Comparison of ENCODE assay signal across 26 cellular contexts in the genomic region with DNA sequence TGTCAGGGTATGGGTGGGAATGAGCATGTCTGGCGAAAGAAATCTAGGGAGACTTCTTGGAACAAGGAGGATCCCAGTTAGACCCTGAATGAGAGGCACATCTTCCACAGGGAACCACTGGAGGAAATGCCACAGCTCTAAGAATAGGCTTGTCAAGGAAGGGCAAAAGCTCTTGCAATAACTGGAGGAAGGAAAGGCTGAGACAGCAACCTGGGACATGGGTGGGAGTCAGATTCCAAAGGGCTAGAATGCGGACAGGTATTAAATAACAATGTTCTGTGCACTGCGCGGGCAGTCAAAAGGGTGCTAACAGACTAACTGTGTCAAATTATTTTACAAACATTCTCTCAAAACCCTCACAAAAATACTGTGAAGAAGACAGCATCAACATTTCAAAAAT. TPM values are rescaled to one million over a fixed set of nuclear protein-coding genes. Genes with fewer than 3 reads are reported as not detected.
DNase-seq lines count a peak whose midpoint lies in the region; ATAC-seq and TF ChIP-seq lines count a peak whose summit lies in the region.
"Had no signal": no experiment of that assay in that cellular context is flagged by ENCODE, and none has a peak within 500 bp of the region (broad histone marks: within the 10 kb centered on the region; RNA-seq: fewer than 3 reads in every experiment).

No MANE protein-coding gene starts in this region.

- no peaks in the 10 kb centered on the region for H4K20me1 ChIP-seq in mammary epithelial cell (ENCODE audit: insufficient read depth, low read length)

- in situ Hi-C loops in mammary epithelial cell (cut with MboI; ENCODE audit: low sequenced_read_pairs in 2 of 2), result loop anchor here in 1 of 2 donors (25.0 kb wide), 1 partner anchor 249 kb away; no protein-coding TSS in a partner anchor

- no peaks in the 10 kb centered on the region for H3K27me3 ChIP-seq in mammary epithelial cell (ENCODE audit: insufficient read depth, low read length)
- H3K27me3 ChIP-seq in CD8-positive, alpha-beta T cell (ENCODE audit: insufficient read depth, low read length), result no peaks in the 10 kb centered on the region
- H3K27me3 ChIP-seq: adrenal gland, colonic mucosa, SJSA1, upper lobe of right lung had no signal

- H3K4me2 ChIP-seq in mammary epithelial cell (ENCODE audit: insufficient read depth, low read depth, low read length), result no peak overlapping the region
- H3K4me2 ChIP-seq: smooth muscle cell had no signal

- no peak overlapping the region for H3K9ac ChIP-seq in mammary epithelial cell (ENCODE audit: insufficient read depth, low read length)

- peaks cover 21% of the 10 kb centered on the region for H3K36me3 ChIP-seq in mammary epithelial cell (ENCODE audit: insufficient read depth, low read length)
- H3K36me3 ChIP-seq in CD8-positive, alpha-beta T cell (ENCODE audit: insufficient read depth, low read length), result peaks cover 35% of the 10 kb centered on the region

- H3K4me3 Mint-ChIP-seq in MCF 10A (ENCODE audit: unreplicated experiment) (peak overlapping the region; percentile 12), neural crest cell (peak overlapping the region; percentile 41)
- H3K4me3 Mint-ChIP-seq in CD8-positive, alpha-beta T cell, result peak overlapping the region; percentile 3
- H3K4me3 Mint-ChIP-seq: activated B cell treated with CpG ODN at 0.5 μM for 24 hours, B cell had no signal

- H2AFZ ChIP-seq in mammary epithelial cell (ENCODE audit: low read depth, low read length), result no peak overlapping the region

- H3K36me3 Mint-ChIP-seq in MCF 10A (ENCODE audit: insufficient read depth, unreplicated experiment) (peaks cover 47% of the 10 kb centered on the region), neural crest cell (ENCODE audit: low read depth) (peaks cover 43% of the 10 kb centered on the region)
- peaks cover 63% of the 10 kb centered on the region for H3K36me3 Mint-ChIP-seq in CD8-positive, alpha-beta T cell

- H3K4me3 ChIP-seq in mammary epithelial cell (replicated peaks in 1 of 3; ENCODE audit: insufficient read depth in 1 of 3, low read depth in 2 of 3, low read length in 3 of 3), result no peak overlapping the region
- no peak overlapping the region for H3K4me3 ChIP-seq in CD8-positive, alpha-beta T cell (ENCODE audit: low read depth, low read length)
- H3K4me3 ChIP-seq: adrenal gland, colonic mucosa, SJSA1, smooth muscle cell, upper lobe of right lung had no signal

- POLR2A ChIA-PET in MCF 10A (lab: Yijun Ruan, JAX), result interaction anchor here (1.7 kb wide), 1 partner anchor 79 kb away, joined by 6 read pairs; no protein-coding TSS in a partner anchor
- POLR2A ChIA-PET in CD8-positive, alpha-beta T cell (lab: Charles Lee), result no interaction called here

- intact Hi-C loops in MCF 10A (cut with micrococcal nuclease) (loop anchor here (1.0 kb wide), 1 partner anchor 79 kb away; no protein-coding TSS in a partner anchor), mammary epithelial cell (cut with micrococcal nuclease) (no loop called here)
- intact Hi-C loops in CD8-positive, alpha-beta T cell (cut with DNase I, micrococcal nuclease), result loop anchor here in 1 of 2 experiments (2.0 to 10.0 kb wide), 3 partner anchors 79 to 399 kb away; a partner anchor contains a TSS

- no peak for ATAC-seq in CD8-positive, alpha-beta T cell
- no peak for ATAC-seq in GM18517 (IDR thresholded peaks at IDR 0.05; ENCODE audit: unreplicated experiment)
- ATAC-seq: effector memory CD8-positive, alpha-beta T cell; HCT116 had no signal

- CTCF ChIA-PET in MCF 10A (lab: Yijun Ruan, JAX) (interaction anchor here (0.6 to 3.1 kb wide), 4 partner anchors 8 to 336 kb away, joined by 3 to 17 read pairs (median 5); no protein-coding TSS in a partner anchor), mammary epithelial cell (lab: Charles Lee; ENCODE audit: low non-redundant PET) (interaction anchor here (0.7 kb wide), 1 partner anchor 57 kb away, joined by 5 read pairs; no protein-coding TSS in a partner anchor)
- CTCF ChIA-PET in CD8-positive, alpha-beta T cell (lab: Charles Lee), result no interaction called here

- whole genome bisulfite sequencing in mammary epithelial cell (ENCODE audit: low coverage, missing lambda C conversion rate), result 86% methylated on average over 4 of the region's 4 CpGs

- TF ChIP-seq CTCF in MCF 10A (IDR thresholded peaks at IDR 0.05; ENCODE audit: unreplicated experiment), result no peak
- no peak for TF ChIP-seq CTCF in mammary epithelial cell (conservative IDR thresholded peaks at IDR 0.05 in 1 of 2, IDR thresholded peaks at IDR 0.05 in 1 of 2; ENCODE audit: extremely low read depth in 1 of 2, insufficient read depth in 1 of 2, low read depth in 1 of 2, low read length in 2 of 2)
- TF ChIP-seq CTCF in CD8-positive, alpha-beta T cell (IDR thresholded peaks at IDR 0.05), result no peak
- no peak for TF ChIP-seq CTCF in neural crest cell (conservative IDR thresholded peaks at IDR 0.05)

- no peak for DNase-seq in MCF 10A (ENCODE audit: unreplicated experiment)
- DNase-seq in mammary epithelial cell, result no peak
- DNase-seq in CD8-positive, alpha-beta T cell, result no peak
- peak; percentile 34 for DNase-seq in dermis blood vessel endothelial cell
- DNase-seq in neural crest cell (ENCODE audit: low read depth, low spot score), result no peak
- no peak for DNase-seq in RPMI8226
- no peak for DNase-seq in NCI-H526 (lab: John Stamatoyannopoulos, UW)
- DNase-seq: activated B cell treated with CpG ODN at 0.5 μM for 24 hours; activated CD4-positive, alpha-beta T cell treated with anti-CD3 and anti-CD28 coated beads, Interleukin-2, amount 50 U/mL, for 48 hours; effector memory CD8-positive, alpha-beta T cell; KBM-7; NCI-H1436; NCI-H2081 treated with DMSO at 0.1 percent for 48 hours; NCI-H345; NCI-H82; stimulated activated CD4-positive, alpha-beta T cell treated with anti-CD3 and anti-CD28 coated beads, Interleukin-2, amount 100 ng/mL, for 24 hours; upper lobe of right lung had no signal

- H3K27ac Mint-ChIP-seq in MCF 10A (ENCODE audit: low read depth, unreplicated experiment) (no peak overlapping the region), neural crest cell (ENCODE audit: unreplicated experiment) (no peak overlapping the region)
- H3K27ac Mint-ChIP-seq in CD8-positive, alpha-beta T cell, result no peak overlapping the region
- H3K27ac Mint-ChIP-seq: activated B cell treated with CpG ODN at 0.5 μM for 24 hours, B cell had no signal

- H3K9me3 Mint-ChIP-seq in MCF 10A (ENCODE audit: unreplicated experiment) (no peaks in the 10 kb centered on the region), neural crest cell (peaks cover 11% of the 10 kb centered on the region)
- peaks cover 11% of the 10 kb centered on the region for H3K9me3 Mint-ChIP-seq in CD8-positive, alpha-beta T cell
- H3K9me3 Mint-ChIP-seq: effector memory CD8-positive, alpha-beta T cell had no signal

- H3K79me2 ChIP-seq in mammary epithelial cell (ENCODE audit: insufficient read depth, low read length), result peaks cover 93% of the 10 kb centered on the region

- no peak overlapping the region for H3K27ac ChIP-seq in mammary epithelial cell (ENCODE audit: insufficient read depth, low read depth, low read length)
- no peak overlapping the region for H3K27ac ChIP-seq in CD8-positive, alpha-beta T cell (ENCODE audit: low read depth, low read length)
- H3K27ac ChIP-seq: colonic mucosa, SJSA1 had no signal

- dilution Hi-C loops in mammary epithelial cell (cut with HindIII; ENCODE audit: low sequenced_read_pairs), result no loop called here

- H3K4me1 ChIP-seq in mammary epithelial cell (ENCODE audit: insufficient read depth, low read length), result peaks cover 16% of the 10 kb centered on the region
- H3K4me1 ChIP-seq in CD8-positive, alpha-beta T cell (ENCODE audit: insufficient read depth, low read length), result peaks cover 55% of the 10 kb centered on the region

- BruUV-seq in MCF 10A (replicated peaks; lab: Mats Ljungman, UMichigan) (no TSS peak), mammary epithelial cell (replicated peaks; lab: Mats Ljungman, UMichigan) (no TSS peak)

- no peaks in the 10 kb centered on the region for H3K27me3 Mint-ChIP-seq in MCF 10A (ENCODE audit: insufficient read depth, unreplicated experiment)
- no peaks in the 10 kb centered on the region for H3K27me3 Mint-ChIP-seq in CD8-positive, alpha-beta T cell (ENCODE audit: low read depth)
- peaks cover 3% of the 10 kb centered on the region for H3K27me3 Mint-ChIP-seq in neural crest cell (ENCODE audit: low read depth)
- H3K27me3 Mint-ChIP-seq: activated B cell treated with CpG ODN at 0.5 μM for 24 hours; B cell; effector memory CD8-positive, alpha-beta T cell had no signal

- peaks cover 47% of the 10 kb centered on the region for H3K4me1 Mint-ChIP-seq in MCF 10A (ENCODE audit: insufficient read depth, unreplicated experiment)
- peaks cover 79% of the 10 kb centered on the region for H3K4me1 Mint-ChIP-seq in CD8-positive, alpha-beta T cell (ENCODE audit: low read depth)
- peaks cover 34% of the 10 kb centered on the region for H3K4me1 Mint-ChIP-seq in neural crest cell

- no peaks in the 10 kb centered on the region for H3K9me3 ChIP-seq in mammary epithelial cell (replicated peaks; ENCODE audit: insufficient read depth, low read length)
- peaks cover 7% of the 10 kb centered on the region for H3K9me3 ChIP-seq in CD8-positive, alpha-beta T cell (ENCODE audit: low read length)
- H3K9me3 ChIP-seq: colonic mucosa, SJSA1, upper lobe of right lung had no signal

RNA-seq across cellular contexts. Expression of a gene that starts 4.5 kb away (rescaled TPM):
- total RNA-seq in MCF 10A (2022), result 85.5 and 87.7 TPM in 2 replicates
- 100 to 1,000 TPM in 1 of 2 donors, 10 to 100 TPM in 1; 77.2 to 122 TPM for total RNA-seq in mammary epithelial cell
- 48.3 TPM for polyA plus RNA-seq in mammary epithelial cell
- polyA minus RNA-seq in mammary epithelial cell, result 154 TPM
- total RNA-seq in CD8-positive, alpha-beta T cell, result 10 to 100 TPM; 40.6 to 45.9 TPM
- 71.6 and 143 TPM in 2 replicates for total RNA-seq in dermis blood vessel endothelial cell
- 85.5 and 93.2 TPM in 2 replicates for total RNA-seq in neural crest cell

RNA-seq across cellular contexts. Expression of a gene that starts 55.1 kb away (rescaled TPM):
- total RNA-seq in MCF 10A (2022) (0.07 TPM in 1 of 2 replicates, not detected in the other), mammary epithelial cell (not detected), dermis blood vessel endothelial cell (not detected in 2 replicates), neural crest cell (0.12 and 0.18 TPM in 2 replicates)
- polyA plus RNA-seq in mammary epithelial cell, result not detected
- not detected for polyA minus RNA-seq in mammary epithelial cell
- under 1 TPM in 1 of 2 experiments, not detected in 1; 0.06 TPM for total RNA-seq in CD8-positive, alpha-beta T cell
- total RNA-seq: activated B cell treated with CpG ODN at 0.5 μM for 24 hours, B cell, esophagus mucosa, HT1080, SJSA1 had no signal
